ENCODE assay signal across 24 cellular contexts in the genomic region with DNA sequence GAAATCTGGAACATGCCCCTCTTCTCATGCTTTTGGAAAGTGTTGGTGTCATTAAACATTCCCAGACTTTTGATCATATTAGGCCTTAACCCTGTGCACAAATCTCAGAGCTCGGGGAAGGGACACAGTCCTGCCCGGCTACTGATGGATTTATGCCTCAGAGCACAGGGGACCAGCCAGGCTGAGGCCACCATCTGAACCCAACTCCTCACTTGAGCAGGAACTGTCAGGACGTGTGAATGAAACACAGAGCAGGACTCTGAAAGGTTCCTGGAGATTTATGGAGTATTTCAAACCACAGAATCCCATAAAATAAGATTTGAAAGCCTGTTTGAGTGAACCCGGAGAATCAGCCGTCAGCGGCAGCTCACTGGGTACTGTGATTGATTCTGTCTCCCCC.
"Had no signal": no experiment of that assay in that cellular context is flagged by ENCODE, and none has a peak within 500 bp of the region (broad histone marks: within the 10 kb centered on the region; RNA-seq: fewer than 3 reads in every experiment).

No MANE protein-coding gene starts in this region.

- H3K9me3 ChIP-seq: adrenal gland, body of pancreas, gastrocnemius medialis had no signal

- ATAC-seq: activated CD4-positive, alpha-beta T cell treated with anti-CD3 and anti-CD28 coated beads for 36 hours; activated CD8-positive, alpha-beta memory T cell treated with anti-CD3 and anti-CD28 coated beads, Interleukin-2, amount 10 ng/mL, durations not matched to agents 7 days and 5 days; activated CD8-positive, alpha-beta T cell treated with anti-CD3 and anti-CD28 coated beads, Interleukin-2, amount 10 ng/mL, durations not matched to agents 7 days and 5 days; activated naive CD8-positive, alpha-beta T cell treated with anti-CD3 and anti-CD28 coated beads, Interleukin-2, amount 50 U/mL, for 24 hours; body of pancreas; effector memory CD8-positive, alpha-beta T cell; gastrocnemius medialis had no signal

- H3K27me3 ChIP-seq: adrenal gland, body of pancreas, gastrocnemius medialis, heart left ventricle had no signal

- H3K4me1 ChIP-seq: adrenal gland, body of pancreas, gastrocnemius medialis had no signal

- H3K4me3 ChIP-seq: adrenal gland, body of pancreas, coronary artery, gastrocnemius medialis, heart left ventricle had no signal

- DNase-seq: activated CD4-positive, alpha-beta memory T cell treated with anti-CD3 and anti-CD28 coated beads for 36 hours; activated CD4-positive, CD25-positive, alpha-beta regulatory T cell; activated CD4-positive, CD25-positive, alpha-beta regulatory T cell treated with anti-CD3 and anti-CD28 coated beads, Interleukin-2, amount 50 U/mL, for 72 hours; activated CD8-positive, alpha-beta memory T cell treated with anti-CD3 and anti-CD28 coated beads, Interleukin-2, amount 10 ng/mL, durations not matched to agents 7 days and 5 days; activated CD8-positive, alpha-beta memory T cell treated with anti-CD3 and anti-CD28 coated beads, Interleukin-2, amount 50 U/mL, for 4 hours; activated CD8-positive, alpha-beta T cell treated with anti-CD3 and anti-CD28 coated beads, Interleukin-2, amount 10 ng/mL, durations not matched to agents 7 days and 5 days; activated effector memory CD4-positive, alpha-beta T cell treated with anti-CD3 and anti-CD28 coated beads, Interleukin-2, amount 50 U/mL, for 16 hours; activated naive CD8-positive, alpha-beta T cell treated with anti-CD3 and anti-CD28 coated beads for 36 hours; activated T-cell treated with anti-CD3 and anti-CD28 coated beads, Interleukin-2, amount 50 U/mL, for 1 hour; activated T-cell treated with anti-CD3 and anti-CD28 coated beads, Interleukin-2, amount 50 U/mL, for 48 hours; adrenal gland; amygdala; aorta; effector CD4-positive, alpha-beta T cell; effector memory CD8-positive, alpha-beta T cell; foreskin fibroblast; gastrocnemius medialis; glutamatergic neuron; heart left ventricle had no signal

- H3K36me3 ChIP-seq: adrenal gland, gastrocnemius medialis, heart left ventricle had no signal

- H3K27ac ChIP-seq: adrenal gland, body of pancreas, coronary artery, epithelial cell of prostate, gastrocnemius medialis, heart left ventricle had no signal
